ENCODE assay signal across 1 cellular context in genomic region chr7:31335889-31336201, GRCh38.
TF ChIP-seq lines count a peak whose summit lies in the region.

No MANE protein-coding gene starts in this region.

TF ChIP-seq in WTC11, 78 proteins besides CTCF, POLR2A, EP300 and RAD21 (continued from another document):
- no peak for TF ChIP-seq ZNF532 (CRISPR knock-in tag; IDR thresholded peaks at IDR 0.05; ENCODE audit: borderline replicate concordance)
- TF ChIP-seq IRF2 (CRISPR knock-in tag; IDR thresholded peaks at IDR 0.05; ENCODE audit: borderline replicate concordance, low read depth) = no peak
- no peak for TF ChIP-seq AFF4 (CRISPR knock-in tag; IDR thresholded peaks at IDR 0.05; ENCODE audit: borderline replicate concordance)
- no peak for TF ChIP-seq USF1 (CRISPR knock-in tag; IDR thresholded peaks at IDR 0.05)
- no peak for TF ChIP-seq MLX (CRISPR knock-in tag; IDR thresholded peaks at IDR 0.05)
- no peak for TF ChIP-seq NFATC4 (CRISPR knock-in tag; IDR thresholded peaks at IDR 0.05)
- no peak for TF ChIP-seq IRF1 (CRISPR knock-in tag; IDR thresholded peaks at IDR 0.05)
- TF ChIP-seq RELA (CRISPR knock-in tag; IDR thresholded peaks at IDR 0.05; ENCODE audit: borderline replicate concordance) = no peak
- TF ChIP-seq NR2C2 (CRISPR knock-in tag; IDR thresholded peaks at IDR 0.05) = no peak
- no peak for TF ChIP-seq SMAD3 (CRISPR knock-in tag; IDR thresholded peaks at IDR 0.05; ENCODE audit: borderline replicate concordance)
- no peak for TF ChIP-seq ZBTB43 (CRISPR knock-in tag; IDR thresholded peaks at IDR 0.05)
